In genomic region chr7:84196007-84196551, GRCh38 we compare ENCODE assay signal across 1 cellular context.
TF ChIP-seq lines count a peak whose summit lies in the region.

No MANE protein-coding gene starts in this region.

TF ChIP-seq in HEK293, 187 proteins besides CTCF, POLR2A, EP300 and RAD21 (continued from another document):
- peak; percentile 77 for TF ChIP-seq ZNF513 (tag by site-specific recombination; IDR thresholded peaks at IDR 0.05)
- peak; percentile 49; the same call in 1 of the 2 replicates for TF ChIP-seq EGR2 (tag by site-specific recombination; IDR thresholded peaks at IDR 0.05; ENCODE audit: low read depth)
- no peak for TF ChIP-seq ZNF521 (tag by site-specific recombination; IDR thresholded peaks at IDR 0.05)
- TF ChIP-seq ZXDB (tag by site-specific recombination; IDR thresholded peaks at IDR 0.05) = 0 out of 2 replicates have a peak, but pooled peaks have one; percentile 19
- no peak for TF ChIP-seq ZNF518A (tag by site-specific recombination; conservative IDR thresholded peaks at IDR 0.05; ENCODE audit: low read depth)
- no peak for TF ChIP-seq SP2 (tag by site-specific recombination; IDR thresholded peaks at IDR 0.05)
- no peak for TF ChIP-seq BCL11A (tag by site-specific recombination; IDR thresholded peaks at IDR 0.05; ENCODE audit: low read depth)
- no peak for TF ChIP-seq KLF8 (tag by site-specific recombination; IDR thresholded peaks at IDR 0.05)
- TF ChIP-seq ZNF624 (tag by site-specific recombination; IDR thresholded peaks at IDR 0.05) = no peak
- TF ChIP-seq ZNF707 (tag by site-specific recombination; IDR thresholded peaks at IDR 0.05) = no peak
- no peak for TF ChIP-seq ZNF214 (tag by site-specific recombination; IDR thresholded peaks at IDR 0.05; ENCODE audit: borderline replicate concordance)
- TF ChIP-seq ZNF654 (tag by site-specific recombination; IDR thresholded peaks at IDR 0.05; ENCODE audit: low read depth) = no peak
- TF ChIP-seq ZNF510 (tag by site-specific recombination; IDR thresholded peaks at IDR 0.05; ENCODE audit: insufficient replicate concordance) = no peak
- TF ChIP-seq ZSCAN30 (tag by site-specific recombination; IDR thresholded peaks at IDR 0.05) = no peak
- no peak for TF ChIP-seq ZFP3 (tag by site-specific recombination; IDR thresholded peaks at IDR 0.05; ENCODE audit: low read depth)
- TF ChIP-seq SP3 (tag by site-specific recombination; IDR thresholded peaks at IDR 0.05) = no peak; the same call in 1 of the 2 replicates
- TF ChIP-seq ZNF776 (tag by site-specific recombination; IDR thresholded peaks at IDR 0.05; ENCODE audit: borderline replicate concordance) = no peak
- TF ChIP-seq ZNF23 (tag by site-specific recombination; IDR thresholded peaks at IDR 0.05; ENCODE audit: borderline replicate concordance) = no peak
- TF ChIP-seq ZFP41 (tag by site-specific recombination; IDR thresholded peaks at IDR 0.05; ENCODE audit: borderline replicate concordance) = no peak
- no peak for TF ChIP-seq AEBP2 (tag by site-specific recombination; IDR thresholded peaks at IDR 0.05; ENCODE audit: borderline replicate concordance)
- no peak for TF ChIP-seq ZNF785 (tag by site-specific recombination; IDR thresholded peaks at IDR 0.05)
- TF ChIP-seq RBAK (tag by site-specific recombination; IDR thresholded peaks at IDR 0.05) = no peak
- no peak for TF ChIP-seq KLF17 (tag by site-specific recombination; IDR thresholded peaks at IDR 0.05)
- no peak for TF ChIP-seq ZNF311 (tag by site-specific recombination; IDR thresholded peaks at IDR 0.05; ENCODE audit: borderline replicate concordance)
- no peak for TF ChIP-seq ZNF16 (tag by site-specific recombination; IDR thresholded peaks at IDR 0.05; ENCODE audit: low read depth)
- no peak for TF ChIP-seq SCRT1 (tag by site-specific recombination; IDR thresholded peaks at IDR 0.05; ENCODE audit: borderline replicate concordance)
- no peak for TF ChIP-seq ZNF10 (tag by site-specific recombination; IDR thresholded peaks at IDR 0.05)
- TF ChIP-seq ZNF473 (tag by site-specific recombination; IDR thresholded peaks at IDR 0.05) = no peak
- no peak for TF ChIP-seq ZNF280D (tag by site-specific recombination; IDR thresholded peaks at IDR 0.05)
- no peak for TF ChIP-seq OVOL3 (tag by site-specific recombination; IDR thresholded peaks at IDR 0.05)
- no peak; the same call in 1 of the 2 replicates for TF ChIP-seq KLF16 (tag by site-specific recombination; IDR thresholded peaks at IDR 0.05)
- TF ChIP-seq ZNF677 (tag by site-specific recombination; IDR thresholded peaks at IDR 0.05) = no peak
- no peak for TF ChIP-seq ZNF571 (tag by site-specific recombination; IDR thresholded peaks at IDR 0.05)
- TF ChIP-seq ZNF692 (tag by site-specific recombination; IDR thresholded peaks at IDR 0.05) = peak; percentile 31; the same call in 1 of the 2 replicates
- TF ChIP-seq PATZ1 (tag by site-specific recombination; IDR thresholded peaks at IDR 0.05) = no peak
- TF ChIP-seq PRDM1 (tag by site-specific recombination; IDR thresholded peaks at IDR 0.05) = peak; percentile 94
- TF ChIP-seq ZNF830 (tag by site-specific recombination; IDR thresholded peaks at IDR 0.05; ENCODE audit: low read depth) = no peak
- no peak for TF ChIP-seq ZFP69B (tag by site-specific recombination; IDR thresholded peaks at IDR 0.05)
- no peak for TF ChIP-seq FEZF1 (tag by site-specific recombination; IDR thresholded peaks at IDR 0.05)
- TF ChIP-seq ZNF777 (tag by site-specific recombination; IDR thresholded peaks at IDR 0.05; ENCODE audit: borderline replicate concordance) = no peak
- TF ChIP-seq ZNF664 (tag by site-specific recombination; IDR thresholded peaks at IDR 0.05) = no peak
TF ChIP-seq in HEK293: peak in this region for 14.
